ENCODE assay signal across 8 cellular contexts in genomic region chr9:131406567-131407436, GRCh38. TPM values are rescaled to one million over a fixed set of nuclear protein-coding genes. Genes with fewer than 3 reads are reported as not detected.
DNase-seq lines count a peak whose midpoint lies in the region; ATAC-seq and TF ChIP-seq lines count a peak whose summit lies in the region.

No MANE protein-coding gene starts in this region.

- TF ChIP-seq CTCF in body of pancreas (IDR thresholded peaks at IDR 0.05), result no peak
- no peak for TF ChIP-seq CTCF in mesothelial cell of epicardium (IDR thresholded peaks at IDR 0.05; ENCODE audit: unreplicated experiment)
- no peak for TF ChIP-seq CTCF in type B pancreatic cell (conservative IDR thresholded peaks at IDR 0.05)

- ATAC-seq in body of pancreas (no peak), GM19452 (IDR thresholded peaks at IDR 0.05; ENCODE audit: unreplicated experiment) (no peak)

- H3K4me3 ChIP-seq in body of pancreas, result no peak overlapping the region

- no peaks in the 10 kb centered on the region for H3K9me3 ChIP-seq in body of pancreas

- H3K4me1 ChIP-seq in body of pancreas, result peaks cover 94% of the 10 kb centered on the region

- peak overlapping the region in 3 of 4 donors; percentile 37 to 78 (median 67) for H3K27ac ChIP-seq in body of pancreas

- no peaks in the 10 kb centered on the region for H3K27me3 ChIP-seq in body of pancreas

- TF ChIP-seq POLR2A in body of pancreas (IDR thresholded peaks at IDR 0.05), result no peak

- H3K36me3 ChIP-seq in body of pancreas (replicated peaks in 1 of 2; ENCODE audit: insufficient read depth in 1 of 2, low read depth in 2 of 2), result no peaks in the 10 kb centered on the region

- H3K27ac Mint-ChIP-seq in mesothelial cell of epicardium (peak overlapping the region; percentile 74), type B pancreatic cell (peak overlapping the region; percentile 74)

- H3K4me1 Mint-ChIP-seq in mesothelial cell of epicardium (peaks cover 79% of the 10 kb centered on the region), type B pancreatic cell (ENCODE audit: unreplicated experiment) (peaks cover 68% of the 10 kb centered on the region)

- intact Hi-C loops in body of pancreas (cut with DNase I), result no loop called here

- H3K36me3 Mint-ChIP-seq in mesothelial cell of epicardium, result no peaks in the 10 kb centered on the region
- peaks cover 8% of the 10 kb centered on the region for H3K36me3 Mint-ChIP-seq in type B pancreatic cell

- H3K9me3 Mint-ChIP-seq in mesothelial cell of epicardium (no peaks in the 10 kb centered on the region), type B pancreatic cell (no peaks in the 10 kb centered on the region)

- H3K27me3 Mint-ChIP-seq in mesothelial cell of epicardium (ENCODE audit: low read depth) (no peaks in the 10 kb centered on the region), type B pancreatic cell (no peaks in the 10 kb centered on the region)

- 33 to 37% methylated on average over 9 of the region's 9 CpGs for WGBS in body of pancreas, 2 donors

- peak; percentile 35 for DNase-seq in activated gamma-delta T cell treated with Interleukin-2 at 50 U/mL for 16 hours
- no peak for DNase-seq in activated gamma-delta T cell (lab: John Stamatoyannopoulos, UW)
- DNase-seq in body of pancreas, result no peak
- no peak for DNase-seq in mesothelial cell of epicardium (ENCODE audit: low spot score in 2 of 2, unreplicated experiment in 2 of 2)
- DNase-seq in type B pancreatic cell (ENCODE audit: extremely low spot score, unreplicated experiment), result no peak
- no peak for DNase-seq in NCI-H146 (lab: John Stamatoyannopoulos, UW)
- no peak for DNase-seq in NCI-H2081 treated with DMSO at 0.1 percent for 48 hours (lab: John Stamatoyannopoulos, UW)

- H3K4me3 Mint-ChIP-seq in mesothelial cell of epicardium (no peak overlapping the region), type B pancreatic cell (peak overlapping the region; percentile 47)

RNA-seq across cellular contexts. Expression of gene PRRC2B, which starts 12.9 kb away (rescaled TPM):
- 100 to 1,000 TPM in 1 of 2 donors, 10 to 100 TPM in 1; 78.3 to 177 TPM for total RNA-seq in body of pancreas
- total RNA-seq in mesothelial cell of epicardium, result 495 to 505 TPM (median 497 TPM) in 3 replicates
- 225 and 300 TPM in 2 replicates for total RNA-seq in type B pancreatic cell (ENCODE audit: low replicate concordance)
